In the genomic region with DNA sequence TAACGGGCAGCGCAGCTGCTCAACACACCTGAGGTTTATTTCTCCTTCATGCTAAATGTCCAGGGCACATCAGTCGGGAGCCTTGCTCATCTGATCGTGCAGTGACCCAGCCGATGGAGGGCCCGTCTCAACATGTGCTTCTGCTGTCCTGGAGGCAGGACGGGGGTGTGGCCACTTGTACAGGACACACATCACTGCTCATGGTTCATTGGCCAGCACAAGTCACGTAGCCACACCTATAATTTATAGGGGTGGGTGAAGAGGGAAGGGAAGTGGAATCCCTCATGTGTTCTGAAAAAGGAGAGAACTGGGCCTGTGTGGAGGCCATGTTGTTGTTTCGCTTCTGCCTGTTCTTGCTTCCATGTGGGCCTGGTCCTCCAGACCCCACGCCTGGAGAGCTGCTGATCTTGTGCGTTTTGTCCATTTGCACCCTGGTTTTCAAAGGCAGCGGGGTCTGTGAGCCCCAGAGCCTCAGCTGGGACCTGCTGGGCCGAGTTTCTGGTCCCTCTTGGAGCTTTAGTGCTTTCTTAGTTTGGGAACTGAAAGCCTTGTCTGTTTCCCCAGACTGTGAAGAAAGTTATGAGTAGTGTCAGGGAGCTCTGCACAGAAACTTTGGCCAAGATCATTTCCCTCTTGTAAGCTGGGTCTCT, we compare ENCODE assay signal across 1 cellular context.
TF ChIP-seq lines count a peak whose summit lies in the region.

No MANE protein-coding gene starts in this region.

TF ChIP-seq in WTC11, 78 proteins besides CTCF, POLR2A, EP300 and RAD21 (continued from another document):
- TF ChIP-seq, protein P1, sequence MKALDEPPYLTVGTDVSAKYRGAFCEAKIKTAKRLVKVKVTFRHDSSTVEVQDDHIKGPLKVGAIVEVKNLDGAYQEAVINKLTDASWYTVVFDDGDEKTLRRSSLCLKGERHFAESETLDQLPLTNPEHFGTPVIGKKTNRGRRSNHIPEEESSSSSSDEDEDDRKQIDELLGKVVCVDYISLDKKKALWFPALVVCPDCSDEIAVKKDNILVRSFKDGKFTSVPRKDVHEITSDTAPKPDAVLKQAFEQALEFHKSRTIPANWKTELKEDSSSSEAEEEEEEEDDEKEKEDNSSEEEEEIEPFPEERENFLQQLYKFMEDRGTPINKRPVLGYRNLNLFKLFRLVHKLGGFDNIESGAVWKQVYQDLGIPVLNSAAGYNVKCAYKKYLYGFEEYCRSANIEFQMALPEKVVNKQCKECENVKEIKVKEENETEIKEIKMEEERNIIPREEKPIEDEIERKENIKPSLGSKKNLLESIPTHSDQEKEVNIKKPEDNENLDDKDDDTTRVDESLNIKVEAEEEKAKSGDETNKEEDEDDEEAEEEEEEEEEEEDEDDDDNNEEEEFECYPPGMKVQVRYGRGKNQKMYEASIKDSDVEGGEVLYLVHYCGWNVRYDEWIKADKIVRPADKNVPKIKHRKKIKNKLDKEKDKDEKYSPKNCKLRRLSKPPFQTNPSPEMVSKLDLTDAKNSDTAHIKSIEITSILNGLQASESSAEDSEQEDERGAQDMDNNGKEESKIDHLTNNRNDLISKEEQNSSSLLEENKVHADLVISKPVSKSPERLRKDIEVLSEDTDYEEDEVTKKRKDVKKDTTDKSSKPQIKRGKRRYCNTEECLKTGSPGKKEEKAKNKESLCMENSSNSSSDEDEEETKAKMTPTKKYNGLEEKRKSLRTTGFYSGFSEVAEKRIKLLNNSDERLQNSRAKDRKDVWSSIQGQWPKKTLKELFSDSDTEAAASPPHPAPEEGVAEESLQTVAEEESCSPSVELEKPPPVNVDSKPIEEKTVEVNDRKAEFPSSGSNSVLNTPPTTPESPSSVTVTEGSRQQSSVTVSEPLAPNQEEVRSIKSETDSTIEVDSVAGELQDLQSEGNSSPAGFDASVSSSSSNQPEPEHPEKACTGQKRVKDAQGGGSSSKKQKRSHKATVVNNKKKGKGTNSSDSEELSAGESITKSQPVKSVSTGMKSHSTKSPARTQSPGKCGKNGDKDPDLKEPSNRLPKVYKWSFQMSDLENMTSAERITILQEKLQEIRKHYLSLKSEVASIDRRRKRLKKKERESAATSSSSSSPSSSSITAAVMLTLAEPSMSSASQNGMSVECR (CRISPR knock-in tag; IDR thresholded peaks at IDR 0.05; ENCODE audit: borderline replicate concordance) = no peak
- TF ChIP-seq ZNF232 (CRISPR knock-in tag; IDR thresholded peaks at IDR 0.05) (no peak), CBFB (CRISPR knock-in tag; IDR thresholded peaks at IDR 0.05; ENCODE audit: low read depth) (no peak), ZNF138 (CRISPR knock-in tag; conservative IDR thresholded peaks at IDR 0.05) (no peak), RELA (CRISPR knock-in tag; IDR thresholded peaks at IDR 0.05; ENCODE audit: borderline replicate concordance) (no peak), OVOL2 (CRISPR knock-in tag; IDR thresholded peaks at IDR 0.05; ENCODE audit: borderline replicate concordance) (no peak)
